Comparison of ENCODE assay signal across 19 cellular contexts in genomic region chr12:71142046-71142445, GRCh38. TPM values are rescaled to one million over a fixed set of nuclear protein-coding genes. Genes with fewer than 3 reads are reported as not detected.
A peak's percentile ranks its signal among the peaks of the same experiment; 100 is the strongest.
DNase-seq lines count a peak whose midpoint lies in the region; ATAC-seq, FAIRE-seq and TF ChIP-seq lines count a peak whose summit lies in the region.
"Had no signal": no experiment of that assay in that cellular context is flagged by ENCODE, and none has a peak within 500 bp of the region (broad histone marks: within the 10 kb centered on the region; RNA-seq: fewer than 3 reads in every experiment).

No MANE protein-coding gene starts in this region.

- BruUV-seq in A673 (replicated peaks; lab: Mats Ljungman, UMichigan) (no TSS peak), HepG2 (replicated peaks; lab: Mats Ljungman, UMichigan) (no TSS peak)

- FAIRE-seq in HepG2 (lab: Jason Lieb, UNC), result no peak
- FAIRE-seq: G401.6, GM12891 had no signal

- no peak for TF ChIP-seq CTCF in A673 (conservative IDR thresholded peaks at IDR 0.05; ENCODE audit: low read depth, low read length)
- TF ChIP-seq CTCF in coronary artery (IDR thresholded peaks at IDR 0.05), result no peak
- no peak for TF ChIP-seq CTCF in HepG2 (CRISPR knock-in tag; IDR thresholded peaks at IDR 0.05)
- no peak for TF ChIP-seq CTCF in testis (IDR thresholded peaks at IDR 0.05)

- no peak overlapping the region for H3K9ac ChIP-seq in HepG2 (ENCODE audit: insufficient read depth, low read depth, low read length)

- no peaks in the 10 kb centered on the region for H3K79me2 ChIP-seq in HepG2 (ENCODE audit: insufficient read depth, low read length)

- H3K27ac ChIP-seq in A673 (ENCODE audit: low read depth, low read length, poor library complexity, severe bottlenecking) (peak overlapping the region; percentile 66), coronary artery (peak overlapping the region; percentile 70 to 91), HepG2 (ENCODE audit: extremely low read length, insufficient read depth, low read length) (no peak overlapping the region), testis (peak overlapping the region; percentile 0 to 50)

- TF ChIP-seq POLR2A in HepG2 (IDR thresholded peaks at IDR 0.05; ENCODE audit: insufficient read depth in 1 of 2, low read depth in 2 of 2, low read length in 2 of 2) (no peak), testis (IDR thresholded peaks at IDR 0.05) (no peak)

- TF ChIP-seq EP300 in HepG2 (IDR thresholded peaks at IDR 0.05; ENCODE audit: low read depth in 2 of 2, low read length in 2 of 2) (no peak), HepG2 (CRISPR knock-in tag; IDR thresholded peaks at IDR 0.05; ENCODE audit: borderline replicate concordance) (no peak)

- H3K27me3 ChIP-seq in A673 (replicated peaks; ENCODE audit: insufficient read depth, low read depth, low read length, poor library complexity) (no peaks in the 10 kb centered on the region), HepG2 (ENCODE audit: control insufficient read depth in 1 of 2, insufficient read depth in 2 of 2, low read length in 2 of 2) (no peaks in the 10 kb centered on the region), testis (no peaks in the 10 kb centered on the region)

- no peaks in the 10 kb centered on the region for H4K20me1 ChIP-seq in HepG2 (ENCODE audit: insufficient read depth, low read length)

- DNase-seq in A673 (ENCODE audit: low spot score) (no peak), coronary artery (ENCODE audit: low spot score) (no peak), HepG2 (ENCODE audit: low spot score) (no peak), testis (no peak), left lobe of liver (ENCODE audit: low spot score) (no peak), KG1 (lab: John Stamatoyannopoulos, UW) (no peak)
- DNase-seq: AML-193, Caco-2, DMS79, H9, NCI-H146, NCI-H345, NCI-H526 treated with DMSO at 0.1 percent for 48 hours had no signal

- CTCF ChIA-PET in A673 (lab: Charles Lee) (no interaction called here), HepG2 (lab: Yijun Ruan, JAX; ENCODE audit: low intra/inter-chr PET ratio, low total read pairs) (no interaction called here)

- no peaks in the 10 kb centered on the region for H3K9me3 ChIP-seq in A673 (ENCODE audit: low read depth, low read length, poor library complexity, severe bottlenecking)
- no peaks in the 10 kb centered on the region for H3K9me3 ChIP-seq in HepG2 (ENCODE audit: low read length)
- H3K9me3 ChIP-seq in testis, result no peaks in the 10 kb centered on the region
- H3K9me3 ChIP-seq: Caco-2 had no signal

- peak overlapping the region; percentile 75 for H2AFZ ChIP-seq in HepG2 (ENCODE audit: low read length)

- in situ Hi-C loops in HepG2 (cut with HindIII; ENCODE audit: extremely low pct_ligation_motif_present, low pct_unique_long_range_greater_than_20kb), result loop anchor here (25.0 kb wide), 1 partner anchor 595 kb away; no protein-coding TSS in a partner anchor

- H3K4me3 ChIP-seq in A673 (ENCODE audit: low read depth, low read length, poor library complexity, severe bottlenecking) (no peak overlapping the region), coronary artery (no peak overlapping the region), HepG2 (replicated peaks in 1 of 3; ENCODE audit: insufficient read depth in 1 of 3, low read depth in 2 of 3, low read length in 3 of 3) (no peak overlapping the region), testis (no peak overlapping the region)

- no peak overlapping the region for H3K4me2 ChIP-seq in HepG2 (ENCODE audit: low read depth, low read length)

- H3K36me3 ChIP-seq in A673 (ENCODE audit: insufficient read depth, low read length, poor library complexity, severe bottlenecking) (peaks cover 8% of the 10 kb centered on the region), HepG2 (replicated peaks in 1 of 2; ENCODE audit: control insufficient read depth in 1 of 2, insufficient read depth in 2 of 2, low read length in 2 of 2) (no peaks in the 10 kb centered on the region), testis (ENCODE audit: low read depth, missing control alignments) (no peaks in the 10 kb centered on the region)

- POLR2A ChIA-PET in A673 (lab: Charles Lee; ENCODE audit: low non-redundant PET) (no interaction called here), HepG2 (lab: Yijun Ruan, JAX) (no interaction called here)

- TF ChIP-seq RAD21 in HepG2 (CRISPR knock-in tag; IDR thresholded peaks at IDR 0.05), result no peak

- WGBS in HepG2 (ENCODE audit: low lambda C conversion rate), result 100% methylated on average over 2 of the region's 2 CpGs
- 41 to 64% methylated on average over 2 of the region's 2 CpGs for WGBS in testis, 2 donors

- H3K4me1 ChIP-seq in A673 (ENCODE audit: insufficient read depth, low read length, poor library complexity, severe bottlenecking) (peaks cover 60% of the 10 kb centered on the region), HepG2 (ENCODE audit: insufficient read depth, low read length) (peaks cover 42% of the 10 kb centered on the region), testis (no peaks in the 10 kb centered on the region)

- intact Hi-C loops in A673 (cut with micrococcal nuclease; ENCODE audit: unreplicated experiment) (loop anchor here (5.0 kb wide), 1 partner anchor 50 kb away; no protein-coding TSS in a partner anchor), HepG2 (cut with micrococcal nuclease; ENCODE audit: unreplicated experiment) (no loop called here), testis (cut with DNase I; ENCODE audit: low total_unique reads) (no loop called here)

- ATAC-seq in HepG2 (no peak), HG02884 (IDR thresholded peaks at IDR 0.05; ENCODE audit: unreplicated experiment) (no peak), HG02973 (IDR thresholded peaks at IDR 0.05; ENCODE audit: unreplicated experiment) (no peak), left lobe of liver (no peak)

TF ChIP-seq in HepG2, 621 proteins besides CTCF, POLR2A, EP300 and RAD21:
- TF ChIP-seq ZNF274 (CRISPR knock-in tag; IDR thresholded peaks at IDR 0.05) (no peak), ZNF101 (CRISPR knock-in tag; IDR thresholded peaks at IDR 0.05; ENCODE audit: borderline replicate concordance, low read depth) (no peak), FOXK2 (IDR thresholded peaks at IDR 0.05) (no peak), SUZ12 (IDR thresholded peaks at IDR 0.05; ENCODE audit: low read depth, low read length) (no peak), ZNF414 (CRISPR knock-in tag; IDR thresholded peaks at IDR 0.05) (no peak)

RNA-seq across cellular contexts. Expression of gene TSPAN8, which starts 15.8 kb away (rescaled TPM):
- 74.7 and 79.4 TPM in 2 replicates for total RNA-seq in A673 (2021)
- total RNA-seq in HepG2 (2016; rRNA removed; fragmentation: Illumina TruSeq; extraction: Trizol), result 3.2 and 3.9 TPM in 2 replicates
- 1.5 and 1.9 TPM in 2 replicates for total RNA-seq in HepG2 (2016; cell fraction: cytosol; rRNA removed; fragmentation: Illumina TruSeq; extraction: Trizol; ENCODE audit: low read depth)
- total RNA-seq in HepG2 (2016; cell fraction: insoluble cytoplasmic fraction; rRNA removed; fragmentation: Illumina TruSeq; extraction: Trizol), result 3.2 and 3.7 TPM in 2 replicates
- 2.6 and 4.1 TPM in 2 replicates for total RNA-seq in HepG2 (2016; cell fraction: membrane; rRNA removed; fragmentation: Illumina TruSeq; extraction: Trizol)
- total RNA-seq in HepG2 (2016; cell fraction: nucleus; rRNA removed; fragmentation: Illumina TruSeq; extraction: Trizol), result 2.5 and 2.8 TPM in 2 replicates
- polyA plus RNA-seq in HepG2 (2011; rRNA removed), result 2.0 and 3.4 TPM in 2 replicates
- 1.8 and 2.0 TPM in 2 replicates for polyA plus RNA-seq in HepG2 (2011; cell fraction: cytosol; rRNA removed)
- polyA plus RNA-seq in HepG2 (2011; cell fraction: nucleus; rRNA removed), result 0.50 and 0.56 TPM in 2 replicates
- polyA plus RNA-seq in HepG2 (2012), result 4.2 and 4.4 TPM in 2 replicates
- polyA plus RNA-seq in HepG2 (2016; cell fraction: cytosol; fragmentation: Illumina TruSeq; extraction: Trizol; ENCODE audit: low read depth), result 2.0 and 2.6 TPM in 2 replicates
- 3.7 and 4.0 TPM in 2 replicates for polyA plus RNA-seq in HepG2 (2016; cell fraction: insoluble cytoplasmic fraction; fragmentation: Illumina TruSeq; extraction: Trizol; ENCODE audit: low read depth)
- polyA plus RNA-seq in HepG2 (2016; cell fraction: membrane; fragmentation: Illumina TruSeq; extraction: Trizol; ENCODE audit: low read depth), result 1.8 and 2.3 TPM in 2 replicates
- 2.8 and 5.2 TPM in 2 replicates for polyA plus RNA-seq in HepG2 (2016; cell fraction: nucleus; fragmentation: Illumina TruSeq; extraction: Trizol; ENCODE audit: insufficient read depth, low read depth)
- 0.50 and 36.3 TPM in 2 replicates for polyA minus RNA-seq in HepG2 (2011; rRNA and poly(A)+ RNA removed; ENCODE audit: low replicate concordance)
- 1.4 TPM in 1 of 2 replicates, not detected in the other for polyA minus RNA-seq in HepG2 (2011; cell fraction: cytosol; rRNA and poly(A)+ RNA removed)
- 0.99 and 2.1 TPM in 2 replicates for polyA minus RNA-seq in HepG2 (2011; cell fraction: nucleus; rRNA and poly(A)+ RNA removed)
- 1 to 10 TPM; 1.3 to 4.7 TPM for total RNA-seq in testis
- 6.2 TPM for polyA plus RNA-seq in testis (ENCODE audit: insufficient read depth, low read depth, low replicate concordance)
- 12.0 TPM for total RNA-seq in left lobe of liver
- total RNA-seq: H9, Right ventricle myocardium inferior had no signal
- polyA plus RNA-seq: IgD-negative memory B cell had no signal
